ENCODE assay signal across 31 cellular contexts in the genomic region with DNA sequence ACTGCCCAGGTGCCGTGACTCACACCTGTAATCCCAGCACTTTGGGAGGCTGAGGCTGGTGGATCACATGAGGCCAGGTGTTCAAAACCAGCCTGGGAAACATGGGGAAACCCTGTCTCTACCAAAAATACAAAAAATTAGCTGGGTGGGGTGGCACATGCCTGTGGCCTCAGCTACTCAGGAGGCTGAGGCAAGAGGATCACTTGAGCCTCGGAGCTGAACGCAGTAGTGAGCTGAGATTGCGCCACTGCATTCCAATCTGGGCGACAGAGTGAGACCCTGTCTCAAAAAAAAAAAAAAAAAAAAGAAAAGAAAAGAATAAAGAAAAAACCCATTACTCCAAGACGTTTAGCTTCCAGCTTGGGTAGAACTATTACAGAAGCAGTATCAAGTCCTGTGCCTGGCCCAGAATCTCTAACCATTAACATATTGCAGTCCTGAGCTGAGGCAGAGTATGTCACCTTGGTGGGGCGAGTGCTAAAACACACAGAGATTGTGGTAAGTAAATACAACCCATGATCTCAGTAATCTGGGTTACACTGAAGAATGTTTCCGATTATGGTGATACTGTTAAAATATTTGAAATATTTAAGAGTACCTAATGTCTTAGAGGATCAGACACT.
"Had no signal": no experiment of that assay in that cellular context is flagged by ENCODE, and none has a peak within 500 bp of the region (broad histone marks: within the 10 kb centered on the region; RNA-seq: fewer than 3 reads in every experiment).

No MANE protein-coding gene starts in this region.

- H3K4me3 ChIP-seq: coronary artery, esophagus squamous epithelium, heart right ventricle, left ventricle myocardium inferior, lung, pancreas, right atrium auricular region, sigmoid colon, skin epidermis, spleen, thoracic aorta, tibial nerve, upper lobe of right lung, uterus had no signal

- H3K27me3 Mint-ChIP-seq: effector memory CD8-positive, alpha-beta T cell; memory B cell; progenitor cell of endocrine pancreas; stimulated activated memory B cell treated with anti-CD40 and anti-IgM and Interleukin-4, amounts not matched to agents 10 μg/mL and 1 μg/mL and 100 μg/mL, for 72 hours had no signal

- FAIRE-seq: endometrium, islet of Langerhans, pancreas had no signal

- H3K27ac Mint-ChIP-seq: effector memory CD8-positive, alpha-beta T cell; memory B cell; natural killer cell; progenitor cell of endocrine pancreas; stimulated activated memory B cell treated with anti-CD40 and anti-IgM and Interleukin-4, amounts not matched to agents 10 μg/mL and 1 μg/mL and 100 μg/mL, for 72 hours had no signal

- H3K4me3 Mint-ChIP-seq: effector memory CD8-positive, alpha-beta T cell; memory B cell; natural killer cell; stimulated activated memory B cell treated with anti-CD40 and anti-IgM and Interleukin-4, amounts not matched to agents 10 μg/mL and 1 μg/mL and 100 μg/mL, for 72 hours had no signal

- H3K4me1 Mint-ChIP-seq: memory B cell; stimulated activated memory B cell treated with anti-CD40 and anti-IgM and Interleukin-4, amounts not matched to agents 10 μg/mL and 1 μg/mL and 100 μg/mL, for 72 hours had no signal

- DNase-seq: dermis blood vessel endothelial cell; effector memory CD8-positive, alpha-beta T cell; erythroblast; esophagus squamous epithelium; foreskin melanocyte; glutamatergic neuron; heart right ventricle; hippocampal formation; kidney glomerular epithelial cell; left colon; left ventricle myocardium inferior; natural killer cell; occipital lobe; pancreas; sigmoid colon; spleen; stimulated activated CD4-positive, alpha-beta T cell treated with anti-CD3 and anti-CD28 coated beads, Interleukin-4, amount 100 ng/mL, for 4 hours; stimulated activated naive CD8-positive, alpha-beta T cell treated with anti-CD3 and anti-CD28 coated beads, Interleukin-15, Interleukin-2, amounts not matched to agents 100 U/mL and 50 U/mL, for 24 hours; upper lobe of right lung; uterus had no signal

- H3K36me3 Mint-ChIP-seq: natural killer cell; stimulated activated memory B cell treated with anti-CD40 and anti-IgM and Interleukin-4, amounts not matched to agents 10 μg/mL and 1 μg/mL and 100 μg/mL, for 72 hours had no signal

- H3K9me3 Mint-ChIP-seq: effector memory CD8-positive, alpha-beta T cell; memory B cell; natural killer cell; stimulated activated memory B cell treated with anti-CD40 and anti-IgM and Interleukin-4, amounts not matched to agents 10 μg/mL and 1 μg/mL and 100 μg/mL, for 72 hours had no signal

- ATAC-seq: effector memory CD8-positive, alpha-beta T cell; heart right ventricle; left colon; natural killer cell; pancreas; stimulated activated memory B cell treated with anti-CD40 and anti-IgM and Interleukin-4, amounts not matched to agents 10 μg/mL and 1 μg/mL and 100 μg/mL, for 72 hours; stimulated activated naive CD8-positive, alpha-beta T cell treated with anti-CD3 and anti-CD28 coated beads, Interleukin-15, Interleukin-2, amounts not matched to agents 100 U/mL and 50 U/mL, for 24 hours; upper lobe of right lung had no signal
